Comparison of ENCODE assay signal across 8 cellular contexts in the genomic region with DNA sequence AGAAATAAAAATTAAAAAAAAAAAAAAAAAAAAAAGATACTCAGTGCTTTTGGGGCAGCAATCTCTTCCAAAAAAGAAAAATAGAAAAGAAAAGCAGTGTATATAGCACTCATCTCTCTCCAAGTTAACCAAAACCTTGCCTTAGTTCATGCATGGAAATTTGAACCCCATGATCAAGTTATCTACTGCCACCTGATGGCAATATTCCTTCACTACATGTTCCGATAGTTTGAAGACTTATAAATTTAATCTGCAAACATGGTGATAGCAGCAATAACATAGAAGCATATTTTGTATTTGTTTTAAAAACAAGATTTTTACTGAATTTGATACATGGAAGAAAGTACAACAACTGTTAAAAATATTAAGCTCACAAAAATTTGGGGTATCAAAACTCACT. TPM values are rescaled to one million over a fixed set of nuclear protein-coding genes. Genes with fewer than 3 reads are reported as not detected.
DNase-seq lines count a peak whose midpoint lies in the region; FAIRE-seq and TF ChIP-seq lines count a peak whose summit lies in the region.

No MANE protein-coding gene starts in this region.

- H3K4me3 ChIP-seq in GM12864 (ENCODE audit: low read depth, low read length): no peak overlapping the region
- no peak overlapping the region for H3K4me3 ChIP-seq in cardiac fibroblast (replicated peaks in 1 of 2; ENCODE audit: low read depth in 2 of 2, low read length in 2 of 2)
- H3K4me3 ChIP-seq in mesendoderm (ENCODE audit: low read length): no peak overlapping the region
- H3K4me3 ChIP-seq in MG63: no peak overlapping the region

- no peaks in the 10 kb centered on the region for H3K36me3 ChIP-seq in mesendoderm (ENCODE audit: control insufficient read depth, insufficient read depth, low read length)
- H3K36me3 ChIP-seq in MG63: peaks cover 3% of the 10 kb centered on the region; the same call in 1 of the 2 replicates

- no peak overlapping the region for H3K56ac ChIP-seq in mesendoderm (ENCODE audit: low read length)

- no peak overlapping the region for H4K5ac ChIP-seq in mesendoderm (ENCODE audit: low read length)

- H3K9me3 ChIP-seq in MG63: no peaks in the 10 kb centered on the region

- no peak overlapping the region for H3K18ac ChIP-seq in mesendoderm (ENCODE audit: low read length)

- FAIRE-seq in A204.1 (lab: Jason Lieb, UNC): peak; percentile 99

- H3K27ac ChIP-seq in mesendoderm (ENCODE audit: low read depth, low read length): no peak overlapping the region

- no peak overlapping the region for H3K23ac ChIP-seq in mesendoderm (ENCODE audit: low read length)

- no peaks in the 10 kb centered on the region for H3K27me3 ChIP-seq in mesendoderm (ENCODE audit: insufficient read depth, low read length, poor library complexity)
- no peaks in the 10 kb centered on the region for H3K27me3 ChIP-seq in MG63

- no peak overlapping the region for H3K4ac ChIP-seq in mesendoderm (ENCODE audit: low read depth, low read length)

- no peak overlapping the region for H2BK5ac ChIP-seq in mesendoderm (ENCODE audit: low read length)

- H2BK15ac ChIP-seq in mesendoderm (replicated peaks; ENCODE audit: low read depth): no peak overlapping the region

- H3K9ac ChIP-seq in mesendoderm (ENCODE audit: low read length): no peak overlapping the region

- intact Hi-C loops in cardiac septum (cut with DNase I): no loop called here

- no peak overlapping the region for H2BK120ac ChIP-seq in mesendoderm (ENCODE audit: low read depth, low read length)

- no peak overlapping the region for H4K8ac ChIP-seq in mesendoderm (ENCODE audit: low read depth, low read length)

- H3K4me2 ChIP-seq in mesendoderm (ENCODE audit: low read length): no peak overlapping the region

- no peaks in the 10 kb centered on the region for H3K79me2 ChIP-seq in mesendoderm (ENCODE audit: control insufficient read depth, insufficient read depth, low read length)

- no peaks in the 10 kb centered on the region for H3K79me1 ChIP-seq in mesendoderm (ENCODE audit: low read length)

- no peak for DNase-seq in GM12864 (ENCODE audit: low read depth)
- peak; percentile 2 to 41 for DNase-seq in NCI-H526 (lab: John Stamatoyannopoulos, UW)
- peak; percentile 72 to 74 for DNase-seq in cardiac fibroblast (ENCODE audit: low read depth in 2 of 2)
- peak; percentile 38 for DNase-seq in mesendoderm
- DNase-seq in MG63: no peak
- no peak for DNase-seq in COLO668 (lab: John Stamatoyannopoulos, UW; ENCODE audit: unreplicated experiment)
- DNase-seq in cardiac septum (ENCODE audit: low spot score): no peak

- H3K4me1 ChIP-seq in mesendoderm (ENCODE audit: control insufficient read depth, low read depth, low read length): no peaks in the 10 kb centered on the region

- peak; percentile 47 for TF ChIP-seq CTCF in GM12864 (IDR thresholded peaks at IDR 0.05; ENCODE audit: low read depth, low read length, missing control alignments)
- TF ChIP-seq CTCF in cardiac fibroblast (IDR thresholded peaks at IDR 0.05; ENCODE audit: low read depth, low read length): peak; percentile 49

- no CpG with 5 or more reads among the region's 1 CpG for WGBS in mesendoderm (ENCODE audit: extremely low coverage, insufficient coverage, low lambda C conversion rate)

- no peak overlapping the region for H2AK5ac ChIP-seq in mesendoderm (ENCODE audit: low read length)

RNA-seq across cellular contexts. Expression of a gene that starts 48.6 kb away (rescaled TPM):
- 0.20 TPM for polyA plus RNA-seq in mesendoderm (2013, experiment 1 of 2)
- polyA plus RNA-seq in mesendoderm (2013, experiment 2 of 2): 0.15 TPM
- total RNA-seq in MG63 (2014; rRNA removed; shearing (Covaris generic); ENCODE audit: low replicate concordance): not detected in 2 replicates
- 0.05 TPM for total RNA-seq in cardiac septum

RNA-seq across cellular contexts. Expression of a gene that starts 58.0 kb away (rescaled TPM):
- polyA plus RNA-seq in mesendoderm (2013, experiment 1 of 2): 29.4 TPM
- 28.1 TPM for polyA plus RNA-seq in mesendoderm (2013, experiment 2 of 2)
- total RNA-seq in MG63 (2014; rRNA removed; shearing (Covaris generic); ENCODE audit: low replicate concordance): 1.7 and 3.2 TPM in 2 replicates
- 4.4 TPM for total RNA-seq in cardiac septum

Comparison
In these comparisons a context has a peak if more than half of its experiments do, and no peak if none do; other contexts are left out.
1. DNase-seq: peak in NCI-H526 (2 of 2), cardiac fibroblast (2 of 2) and mesendoderm (single experiment); none in GM12864 (single experiment), MG63 (single experiment), COLO668 (single experiment) and cardiac septum (single experiment).